ENCODE assay signal across 11 cellular contexts in genomic region chr9:112069318-112070169, GRCh38.
A peak's percentile ranks its signal among the peaks of the same experiment; 100 is the strongest.
DNase-seq lines count a peak whose midpoint lies in the region; ATAC-seq and TF ChIP-seq lines count a peak whose summit lies in the region.
"Had no signal": no experiment of that assay in that cellular context is flagged by ENCODE, and none has a peak within 500 bp of the region (broad histone marks: within the 10 kb centered on the region; RNA-seq: fewer than 3 reads in every experiment).

No MANE protein-coding gene starts in this region.

- peak overlapping the region; percentile 11 for H3K27ac Mint-ChIP-seq in activated CD8-positive, alpha-beta T cell treated with anti-CD3 and anti-CD28 coated beads, Interleukin-2, amount 10 ng/mL, durations not matched to agents 7 days and 5 days
- no peak overlapping the region for H3K27ac Mint-ChIP-seq in activated CD8-positive, alpha-beta T cell treated with anti-CD3 and anti-CD28 coated beads for 36 hours

- H2AFZ ChIP-seq in hepatocyte, result no peak overlapping the region

- no peak for TF ChIP-seq CTCF in activated CD8-positive, alpha-beta T cell treated with anti-CD3 and anti-CD28 coated beads for 36 hours (IDR thresholded peaks at IDR 0.05)
- no peak for TF ChIP-seq CTCF in hepatocyte (IDR thresholded peaks at IDR 0.05; ENCODE audit: poor library complexity)

- H4K20me1 ChIP-seq in hepatocyte (ENCODE audit: insufficient read depth, poor library complexity, severe bottlenecking), result no peaks in the 10 kb centered on the region

- no peak for ATAC-seq in activated CD8-positive, alpha-beta T cell treated with anti-CD3 and anti-CD28 coated beads, Interleukin-2, amount 10 ng/mL, durations not matched to agents 7 days and 5 days
- no peak for ATAC-seq in activated CD8-positive, alpha-beta T cell treated with anti-CD3 and anti-CD28 coated beads for 36 hours
- ATAC-seq in HG03095 (IDR thresholded peaks at IDR 0.05; ENCODE audit: unreplicated experiment), result no peak
- ATAC-seq: natural killer cell treated with Interleukin-12 subunit alpha and Interleukin-12 subunit beta and Interleukin-15 and Interleukin-18, amount 100 ng/mL, for 72 hours had no signal

- H3K9me3 Mint-ChIP-seq in activated CD8-positive, alpha-beta T cell treated with anti-CD3 and anti-CD28 coated beads, Interleukin-2, amount 10 ng/mL, durations not matched to agents 7 days and 5 days (ENCODE audit: insufficient read depth), result no peaks in the 10 kb centered on the region
- H3K9me3 Mint-ChIP-seq in activated CD8-positive, alpha-beta T cell treated with anti-CD3 and anti-CD28 coated beads for 36 hours, result no peaks in the 10 kb centered on the region
- H3K9me3 Mint-ChIP-seq: natural killer cell treated with Interleukin-12 subunit alpha and Interleukin-12 subunit beta and Interleukin-15 and Interleukin-18, amount 100 ng/mL, for 72 hours had no signal

- no peak for DNase-seq in activated CD8-positive, alpha-beta T cell treated with anti-CD3 and anti-CD28 coated beads, Interleukin-2, amount 10 ng/mL, durations not matched to agents 7 days and 5 days
- DNase-seq in activated CD8-positive, alpha-beta T cell treated with anti-CD3 and anti-CD28 coated beads for 36 hours, result no peak
- peak; percentile 93 for DNase-seq in OCI-M1 (lab: John Stamatoyannopoulos, UW)
- DNase-seq in hepatocyte (ENCODE audit: low spot score), result peak; percentile 79
- DNase-seq in NCI-H69 (lab: John Stamatoyannopoulos, UW), result no peak
- DNase-seq in cortex of kidney (lab: John Stamatoyannopoulos, UW), result no peak
- no peak for DNase-seq in middle frontal gyrus (ENCODE audit: extremely low spot score, low spot score)
- DNase-seq: 8988T had no signal

- 79% methylated on average over 15 of the region's 15 CpGs for WGBS in hepatocyte (ENCODE audit: low lambda C conversion rate, missing lambda C conversion rate)

- H3K36me3 Mint-ChIP-seq in activated CD8-positive, alpha-beta T cell treated with anti-CD3 and anti-CD28 coated beads, Interleukin-2, amount 10 ng/mL, durations not matched to agents 7 days and 5 days (ENCODE audit: low read depth), result peaks cover 27% of the 10 kb centered on the region
- H3K36me3 Mint-ChIP-seq in activated CD8-positive, alpha-beta T cell treated with anti-CD3 and anti-CD28 coated beads for 36 hours (ENCODE audit: low read depth), result peaks cover 4% of the 10 kb centered on the region

- H3K4me3 Mint-ChIP-seq in activated CD8-positive, alpha-beta T cell treated with anti-CD3 and anti-CD28 coated beads, Interleukin-2, amount 10 ng/mL, durations not matched to agents 7 days and 5 days, result no peak overlapping the region
- no peak overlapping the region for H3K4me3 Mint-ChIP-seq in activated CD8-positive, alpha-beta T cell treated with anti-CD3 and anti-CD28 coated beads for 36 hours
- H3K4me3 Mint-ChIP-seq: natural killer cell treated with Interleukin-12 subunit alpha and Interleukin-12 subunit beta and Interleukin-15 and Interleukin-18, amount 100 ng/mL, for 72 hours had no signal

- H3K9me2 ChIP-seq in hepatocyte (replicated peaks; ENCODE audit: insufficient read depth), result no peaks in the 10 kb centered on the region

- peak overlapping the region; percentile 18 for H3K4me2 ChIP-seq in hepatocyte

- CTCF ChIA-PET in activated CD8-positive, alpha-beta T cell treated with anti-CD3 and anti-CD28 coated beads, Interleukin-2, amount 10 ng/mL, durations not matched to agents 7 days and 5 days (lab: Charles Lee), result interaction anchor here (1.0 to 1.1 kb wide), 2 partner anchors 87 to 310 kb away, joined by 3 read pairs; no protein-coding TSS in a partner anchor
- CTCF ChIA-PET in activated CD8-positive, alpha-beta T cell treated with anti-CD3 and anti-CD28 coated beads for 36 hours (lab: Charles Lee), result interaction anchor here (1.4 kb wide), 1 partner anchor 309 kb away, joined by 4 read pairs; no protein-coding TSS in a partner anchor

- no peaks in the 10 kb centered on the region for H3K27me3 Mint-ChIP-seq in activated CD8-positive, alpha-beta T cell treated with anti-CD3 and anti-CD28 coated beads, Interleukin-2, amount 10 ng/mL, durations not matched to agents 7 days and 5 days (ENCODE audit: low read depth)
- no peaks in the 10 kb centered on the region for H3K27me3 Mint-ChIP-seq in activated CD8-positive, alpha-beta T cell treated with anti-CD3 and anti-CD28 coated beads for 36 hours
- H3K27me3 Mint-ChIP-seq: natural killer cell treated with Interleukin-12 subunit alpha and Interleukin-12 subunit beta and Interleukin-15 and Interleukin-18, amount 100 ng/mL, for 72 hours had no signal

- no peaks in the 10 kb centered on the region for H3K36me3 ChIP-seq in hepatocyte (replicated peaks; ENCODE audit: insufficient read depth, low read depth)

- H3K79me2 ChIP-seq in hepatocyte, result peaks cover 2% of the 10 kb centered on the region

- H3K4me1 Mint-ChIP-seq in activated CD8-positive, alpha-beta T cell treated with anti-CD3 and anti-CD28 coated beads, Interleukin-2, amount 10 ng/mL, durations not matched to agents 7 days and 5 days (ENCODE audit: low read depth), result peaks cover 27% of the 10 kb centered on the region
- H3K4me1 Mint-ChIP-seq in activated CD8-positive, alpha-beta T cell treated with anti-CD3 and anti-CD28 coated beads for 36 hours (ENCODE audit: low read depth), result peaks cover 7% of the 10 kb centered on the region

- no peaks in the 10 kb centered on the region for H3K9me3 ChIP-seq in hepatocyte (ENCODE audit: low read depth)

- peak overlapping the region; percentile 98 for H3K27ac ChIP-seq in hepatocyte
- H3K27ac ChIP-seq: SK-N-MC had no signal

- H3K27me3 ChIP-seq in hepatocyte, result no peaks in the 10 kb centered on the region

- no peak overlapping the region for H3K4me3 ChIP-seq in hepatocyte
- H3K4me3 ChIP-seq: SK-N-MC had no signal

- intact Hi-C loops in activated CD8-positive, alpha-beta T cell treated with anti-CD3 and anti-CD28 coated beads for 36 hours (cut with micrococcal nuclease), result loop anchor here (5.0 to 10.0 kb wide), 2 partner anchors 307 to 475 kb away; partner anchors contain the start of gene PTGR1

- POLR2A ChIA-PET in activated CD8-positive, alpha-beta T cell treated with anti-CD3 and anti-CD28 coated beads, Interleukin-2, amount 10 ng/mL, durations not matched to agents 7 days and 5 days (lab: Charles Lee), result no interaction called here
- POLR2A ChIA-PET in activated CD8-positive, alpha-beta T cell treated with anti-CD3 and anti-CD28 coated beads for 36 hours (lab: Charles Lee), result interaction anchor here (1.0 kb wide), 2 partner anchors 17 to 151 kb away, joined by 3 to 4 read pairs; no protein-coding TSS in a partner anchor

- H3K4me1 ChIP-seq in hepatocyte (ENCODE audit: insufficient read depth), result peaks cover 32% of the 10 kb centered on the region

Comparison
In these comparisons a context has a peak if more than half of its experiments do, and no peak if none do; other contexts are left out.
1. DNase-seq: peak in OCI-M1 (single experiment) and hepatocyte (single experiment); none in activated CD8-positive, alpha-beta T cell treated with anti-CD3 and anti-CD28 coated beads, Interleukin-2, amount 10 ng/mL, durations not matched to agents 7 days and 5 days (single experiment), activated CD8-positive, alpha-beta T cell treated with anti-CD3 and anti-CD28 coated beads for 36 hours (single experiment), NCI-H69 (single experiment), cortex of kidney (single experiment) and middle frontal gyrus (single experiment).